In the genomic region with DNA sequence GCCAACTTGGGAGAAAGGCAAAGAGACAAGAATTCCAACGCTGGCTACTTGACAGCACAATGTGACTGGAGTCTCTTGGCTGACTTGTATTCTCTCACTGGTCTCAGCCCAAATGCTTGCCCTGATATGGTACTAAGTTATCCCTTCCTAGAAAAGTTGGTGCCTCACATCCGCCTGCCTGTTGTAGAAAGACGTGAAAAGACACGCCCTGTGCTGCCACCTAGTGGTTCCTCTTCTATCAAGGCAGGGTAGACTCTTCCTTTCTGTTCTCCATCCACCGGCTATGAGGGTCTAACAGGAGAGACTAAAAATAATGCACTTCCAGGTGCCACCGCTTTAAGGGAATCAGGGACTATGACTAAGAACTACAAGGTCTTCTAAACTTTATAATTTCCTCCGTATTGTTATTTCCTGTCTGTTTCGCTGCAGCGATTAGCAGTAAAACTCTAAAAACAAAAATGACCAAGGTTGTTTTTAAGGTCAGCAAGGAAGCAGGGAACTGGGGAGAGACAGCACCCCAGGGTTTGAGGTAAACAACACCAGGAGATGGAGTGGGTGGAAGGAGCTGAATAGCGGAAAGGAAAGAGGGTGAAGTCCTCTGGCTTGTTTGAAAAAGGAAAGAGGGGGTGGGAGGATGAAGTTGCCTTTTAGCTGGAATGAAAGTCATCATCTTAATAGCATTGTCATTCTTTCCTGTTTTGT, we compare ENCODE assay signal across 8 cellular contexts.
A peak's percentile ranks its signal among the peaks of the same experiment; 100 is the strongest.
DNase-seq lines count a peak whose midpoint lies in the region; TF ChIP-seq lines count a peak whose summit lies in the region.

No MANE protein-coding gene starts in this region.

- no peaks in the 10 kb centered on the region for H3K9me2 ChIP-seq in OCI-LY7 (ENCODE audit: insufficient read depth, low read length)

- H3K4me1 ChIP-seq in ACC112 (ENCODE audit: control insufficient read depth, insufficient read depth, low read length, unreplicated experiment) (peaks cover 29% of the 10 kb centered on the region), OCI-LY7 (ENCODE audit: insufficient read depth, low read length, poor library complexity, severe bottlenecking) (peaks cover 37% of the 10 kb centered on the region)

- peak overlapping the region; percentile 12; the same call in 1 of the 2 replicates for H3K4me2 ChIP-seq in OCI-LY7 (ENCODE audit: low read length)

- CTCF ChIA-PET in OCI-LY7 (lab: Charles Lee; ENCODE audit: unreplicated experiment): interaction anchor here (0.6 to 1.3 kb wide), 4 partner anchors 101 to 130 kb away, joined by 3 to 5 read pairs (median 4); no protein-coding TSS in a partner anchor

- in situ Hi-C loops in KBM-7 (cut with MboI; ENCODE audit: low pct_unique_long_range_greater_than_20kb, low sequenced_read_pairs): loop anchor here (10.0 kb wide), 1 partner anchor 126 kb away; no protein-coding TSS in a partner anchor

- H3K79me2 ChIP-seq in ACC112 (ENCODE audit: control insufficient read depth, insufficient read depth, low read length, unreplicated experiment) (no peaks in the 10 kb centered on the region), OCI-LY7 (ENCODE audit: insufficient read depth, low read depth, low read length) (no peaks in the 10 kb centered on the region)

- peak overlapping the region; percentile 54 for H3K27ac ChIP-seq in ACC112 (ENCODE audit: low read depth, low read length)
- no peak overlapping the region for H3K27ac ChIP-seq in OCI-LY7 (ENCODE audit: low read depth, low read length, poor library complexity, severe bottlenecking)
- no peak overlapping the region for H3K27ac ChIP-seq in epithelial cell of prostate

- H3K9me3 ChIP-seq in OCI-LY7 (ENCODE audit: low read length): no peaks in the 10 kb centered on the region

- POLR2A ChIA-PET in OCI-LY7 (lab: Charles Lee): interaction anchor here (1.1 to 1.2 kb wide), 2 partner anchors 10 to 28 kb away, joined by 3 read pairs; no protein-coding TSS in a partner anchor

- intact Hi-C loops in OCI-LY7 (cut with micrococcal nuclease; ENCODE audit: unreplicated experiment): loop anchor here (1.0 to 2.0 kb wide), 3 partner anchors 112 to 220 kb away; a partner anchor contains a TSS

- peak; percentile 95 for TF ChIP-seq CTCF in OCI-LY7 (conservative IDR thresholded peaks at IDR 0.05; ENCODE audit: low read length)

- H4K20me1 ChIP-seq in OCI-LY7 (ENCODE audit: insufficient read depth, low read length): no peaks in the 10 kb centered on the region

- DNase-seq in GM19238 (ENCODE audit: insufficient read length, low spot score): peak; percentile 62
- peak; percentile 91 for DNase-seq in KBM-7
- DNase-seq in OCI-LY7 (ENCODE audit: low spot score): peak; percentile 90
- DNase-seq in activated T-cell treated with anti-CD3 and anti-CD28 coated beads for 1 hour (ENCODE audit: low read depth): peak; percentile 85
- DNase-seq in epithelial cell of prostate (ENCODE audit: low read depth, low spot score): peak; percentile 26
- DNase-seq in myocyte (ENCODE audit: low read depth): peak; percentile 90
- DNase-seq in stimulated activated CD8-positive, alpha-beta memory T cell treated with anti-CD3 and anti-CD28 coated beads, Interleukin-7, amount 100 ng/mL, for 1 hour (ENCODE audit: low read depth in 2 of 2): peak; percentile 69 to 80

- H2AFZ ChIP-seq in ACC112 (ENCODE audit: low read length, unreplicated experiment) (peak overlapping the region; percentile 76), OCI-LY7 (ENCODE audit: low read length) (peak overlapping the region; percentile 11; the same call in 1 of the 2 replicates)

- H3K36me3 ChIP-seq in ACC112 (ENCODE audit: insufficient read depth, low read length) (no peaks in the 10 kb centered on the region), OCI-LY7 (ENCODE audit: insufficient read depth, low read length) (no peaks in the 10 kb centered on the region)

- BruUV-seq in OCI-LY7 (replicated peaks; lab: Mats Ljungman, UMichigan): no TSS peak

- no peaks in the 10 kb centered on the region for H3K27me3 ChIP-seq in ACC112 (ENCODE audit: insufficient read depth, low read length)

- H3K4me3 ChIP-seq in ACC112 (ENCODE audit: low read depth, low read length) (peak overlapping the region; percentile 41; the same call in 1 of the 2 replicates), OCI-LY7 (ENCODE audit: low read depth, low read length, poor library complexity, severe bottlenecking) (no peak overlapping the region)

Comparison
In these comparisons a context has a peak if more than half of its experiments do, and no peak if none do; other contexts are left out.
1. DNase-seq: peak in every context shown above with its lines; median percentile 91 in KBM-7; 90 in OCI-LY7; 90 in myocyte; 85 in activated T-cell treated with anti-CD3 and anti-CD28 coated beads for 1 hour; 74 in stimulated activated CD8-positive, alpha-beta memory T cell treated with anti-CD3 and anti-CD28 coated beads, Interleukin-7, amount 100 ng/mL, for 1 hour; 62 in GM19238; 26 in epithelial cell of prostate.